Comparison of ENCODE assay signal across 10 cellular contexts in genomic region chr19:14318873-14319272, GRCh38.
DNase-seq lines count a peak whose midpoint lies in the region; ATAC-seq, FAIRE-seq and TF ChIP-seq lines count a peak whose summit lies in the region.
"Had no signal": no experiment of that assay in that cellular context is flagged by ENCODE, and none has a peak within 500 bp of the region (broad histone marks: within the 10 kb centered on the region; RNA-seq: fewer than 3 reads in every experiment).

No MANE protein-coding gene starts in this region.

- no peak overlapping the region for H3K9ac ChIP-seq in PC-3 (ENCODE audit: low read length)
- H3K9ac ChIP-seq in neural progenitor cell: no peak overlapping the region

- H3K36me3 ChIP-seq in PC-3 (ENCODE audit: low read depth, low read length) (no peaks in the 10 kb centered on the region), neural progenitor cell (no peaks in the 10 kb centered on the region)

- H3K4me2 ChIP-seq in PC-3 (ENCODE audit: low read length): no peak overlapping the region
- no peak overlapping the region for H3K4me2 ChIP-seq in neural progenitor cell

- H3K4me3 ChIP-seq in GM12864 (ENCODE audit: low read depth, low read length) (no peak overlapping the region), PC-3 (ENCODE audit: low read length) (no peak overlapping the region), fibroblast of pulmonary artery (replicated peaks; ENCODE audit: low read depth, low read length) (no peak overlapping the region), neural progenitor cell (no peak overlapping the region)
- H3K4me3 ChIP-seq: lung had no signal

- CTCF ChIA-PET in PC-3 (lab: Charles Lee): no interaction called here

- peaks cover 11% of the 10 kb centered on the region for H3K9me3 Mint-ChIP-seq in neural progenitor cell

- H3K4me1 ChIP-seq in PC-3 (ENCODE audit: insufficient read depth, low read length): no peaks in the 10 kb centered on the region
- no peaks in the 10 kb centered on the region for H3K4me1 ChIP-seq in neural progenitor cell

- no peaks in the 10 kb centered on the region for H3K27me3 ChIP-seq in PC-3 (ENCODE audit: low read length)
- no peaks in the 10 kb centered on the region for H3K27me3 ChIP-seq in neural progenitor cell

- no peaks in the 10 kb centered on the region for H4K20me1 ChIP-seq in PC-3 (ENCODE audit: low read length)
- no peaks in the 10 kb centered on the region for H4K20me1 ChIP-seq in neural progenitor cell (ENCODE audit: low read depth)

- H3K27ac ChIP-seq in PC-3 (ENCODE audit: low read length) (no peak overlapping the region), neural progenitor cell (no peak overlapping the region)

- H3K27ac Mint-ChIP-seq in neural progenitor cell: no peak overlapping the region

- no peak overlapping the region for H3K4me3 Mint-ChIP-seq in neural progenitor cell

- H3K9me3 ChIP-seq in PC-3 (ENCODE audit: low read length) (no peaks in the 10 kb centered on the region), neural progenitor cell (ENCODE audit: low read depth) (no peaks in the 10 kb centered on the region)

- no peaks in the 10 kb centered on the region for H3K36me3 Mint-ChIP-seq in neural progenitor cell

- no peak overlapping the region for H2AFZ ChIP-seq in PC-3 (ENCODE audit: low read length)
- no peak overlapping the region for H2AFZ ChIP-seq in neural progenitor cell (replicated peaks)

- H3K27me3 Mint-ChIP-seq in neural progenitor cell (ENCODE audit: insufficient read depth, low read depth): peaks cover 10% of the 10 kb centered on the region

- intact Hi-C loops in PC-3 (cut with micrococcal nuclease): no loop called here

- H3F3A ChIP-seq in PC-3 (ENCODE audit: low read length, unreplicated experiment): no peaks in the 10 kb centered on the region
- H3F3A ChIP-seq in neural progenitor cell (ENCODE audit: low read depth): peaks cover 5% of the 10 kb centered on the region

- ATAC-seq in PC-3 (no peak), HG03354 (IDR thresholded peaks at IDR 0.05; ENCODE audit: poor library complexity, severe bottlenecking, unreplicated experiment) (no peak), GM18858 (IDR thresholded peaks at IDR 0.05; ENCODE audit: unreplicated experiment) (no peak)

- DNase-seq in GM12864 (ENCODE audit: low read depth) (no peak), PC-3 (no peak), fibroblast of pulmonary artery (ENCODE audit: low read depth) (no peak), neural progenitor cell (ENCODE audit: low spot score) (peak; percentile 36), frontal cortex (ENCODE audit: low spot score in 2 of 2) (no peak), NCI-H1105 treated with DMSO at 0.1 percent for 48 hours (lab: John Stamatoyannopoulos, UW) (no peak)
- DNase-seq: NCI-H2107 had no signal

- no peaks in the 10 kb centered on the region for H3K9me2 ChIP-seq in PC-3 (replicated peaks; ENCODE audit: low read length)

- POLR2A ChIA-PET in PC-3 (lab: Charles Lee; ENCODE audit: unreplicated experiment): interaction anchor here (0.6 kb wide), 1 partner anchor 97 kb away, joined by 3 read pairs; no protein-coding TSS in a partner anchor

- no peaks in the 10 kb centered on the region for H3K79me2 ChIP-seq in PC-3 (ENCODE audit: low read length)
- no peaks in the 10 kb centered on the region for H3K79me2 ChIP-seq in neural progenitor cell (ENCODE audit: low read depth)

- H3K4me1 Mint-ChIP-seq in neural progenitor cell: peaks cover 2% of the 10 kb centered on the region

- no TSS peak for BruUV-seq in PC-3 (replicated peaks; lab: Mats Ljungman, UMichigan)

- no peak for FAIRE-seq in frontal cortex (lab: Jason Lieb, UNC)

- TF ChIP-seq CTCF in GM12864 (IDR thresholded peaks at IDR 0.05; ENCODE audit: low read depth, low read length, missing control alignments): peak; percentile 48
- TF ChIP-seq CTCF in PC-3 (conservative IDR thresholded peaks at IDR 0.05; ENCODE audit: low read depth, low read length): peak; percentile 54
- TF ChIP-seq CTCF in fibroblast of pulmonary artery (IDR thresholded peaks at IDR 0.05; ENCODE audit: low read length, missing control alignments): peak; percentile 42
- TF ChIP-seq CTCF in neural progenitor cell (IDR thresholded peaks at IDR 0.05): peak; percentile 48
